ENCODE assay signal across 8 cellular contexts in genomic region chr1:71081697-71082080, GRCh38. TPM values are rescaled to one million over a fixed set of nuclear protein-coding genes. Genes with fewer than 3 reads are reported as not detected.
DNase-seq lines count a peak whose midpoint lies in the region; ATAC-seq and TF ChIP-seq lines count a peak whose summit lies in the region.

No MANE protein-coding gene starts in this region.

- BruUV-seq in Calu3 (replicated peaks; lab: Mats Ljungman, UMichigan) = TSS peak; percentile 90

- peaks cover 10% of the 10 kb centered on the region for H3K4me1 ChIP-seq in RWPE2 (ENCODE audit: insufficient read depth, poor library complexity, severe bottlenecking)

- TF ChIP-seq CTCF in Calu3 (IDR thresholded peaks at IDR 0.05; ENCODE audit: unreplicated experiment) = no peak
- no peak for TF ChIP-seq CTCF in RWPE2 (IDR thresholded peaks at IDR 0.05; ENCODE audit: poor library complexity, severe bottlenecking)

- H3K36me3 ChIP-seq in RWPE2 (ENCODE audit: low read depth) = peaks cover 25% of the 10 kb centered on the region

- H3K27me3 Mint-ChIP-seq in Calu3 (ENCODE audit: unreplicated experiment) = no peaks in the 10 kb centered on the region
- peaks cover 17 to 25% of the 10 kb centered on the region in 2 donors for H3K27me3 Mint-ChIP-seq in natural killer cell treated with Interleukin-12 subunit alpha and Interleukin-12 subunit beta and Interleukin-15 and Interleukin-18, amount 100 ng/mL, for 72 hours

- CTCF ChIA-PET in Calu3 (lab: Charles Lee) = interaction anchor here (1.0 kb wide), 1 partner anchor 10 kb away, joined by 5 read pairs; no protein-coding TSS in a partner anchor

- no peaks in the 10 kb centered on the region for H3K4me1 Mint-ChIP-seq in Calu3 (ENCODE audit: low read depth, unreplicated experiment)
- H3K4me1 Mint-ChIP-seq in natural killer cell treated with Interleukin-12 subunit alpha and Interleukin-12 subunit beta and Interleukin-15 and Interleukin-18, amount 100 ng/mL, for 72 hours (ENCODE audit: low read depth in 2 of 2) = peaks cover 17 to 22% of the 10 kb centered on the region in 2 donors

- intact Hi-C loops in Calu3 (cut with micrococcal nuclease; ENCODE audit: unreplicated experiment) = no loop called here

- no peaks in the 10 kb centered on the region for H3K27me3 ChIP-seq in RWPE2 (ENCODE audit: insufficient read depth, poor library complexity, severe bottlenecking)

- H3K9me3 Mint-ChIP-seq in Calu3 (ENCODE audit: low read depth, unreplicated experiment) = no peaks in the 10 kb centered on the region
- no peaks in the 10 kb centered on the region for H3K9me3 Mint-ChIP-seq in natural killer cell treated with Interleukin-12 subunit alpha and Interleukin-12 subunit beta and Interleukin-15 and Interleukin-18, amount 100 ng/mL, for 72 hours

- H3K4me3 ChIP-seq in RWPE2 (ENCODE audit: severe bottlenecking) = peak overlapping the region; percentile 78

- peak overlapping the region; percentile 85 for H3K4me3 Mint-ChIP-seq in Calu3 (ENCODE audit: low read depth, unreplicated experiment)
- H3K4me3 Mint-ChIP-seq in natural killer cell treated with Interleukin-12 subunit alpha and Interleukin-12 subunit beta and Interleukin-15 and Interleukin-18, amount 100 ng/mL, for 72 hours = peak overlapping the region; percentile 99

- no peak for ATAC-seq in RWPE2 (ENCODE audit: low read depth)
- ATAC-seq in natural killer cell treated with Interleukin-12 subunit alpha and Interleukin-12 subunit beta and Interleukin-15 and Interleukin-18, amount 100 ng/mL, for 72 hours = no peak
- ATAC-seq in GM21619 (IDR thresholded peaks at IDR 0.05; ENCODE audit: unreplicated experiment) = no peak
- no peak for ATAC-seq in HG03460 (IDR thresholded peaks at IDR 0.05; ENCODE audit: unreplicated experiment)

- peaks cover 24% of the 10 kb centered on the region for H3K36me3 Mint-ChIP-seq in Calu3 (ENCODE audit: insufficient read depth, unreplicated experiment)
- peaks cover 21% of the 10 kb centered on the region for H3K36me3 Mint-ChIP-seq in natural killer cell treated with Interleukin-12 subunit alpha and Interleukin-12 subunit beta and Interleukin-15 and Interleukin-18, amount 100 ng/mL, for 72 hours

- H3K9me3 ChIP-seq in RWPE2 (ENCODE audit: severe bottlenecking) = no peaks in the 10 kb centered on the region

- H3K27ac ChIP-seq in RWPE2 (ENCODE audit: poor library complexity, severe bottlenecking) = peak overlapping the region; percentile 63

- peak overlapping the region; percentile 100 for H3K27ac Mint-ChIP-seq in Calu3 (ENCODE audit: unreplicated experiment)
- peak overlapping the region; percentile 96 to 100 for H3K27ac Mint-ChIP-seq in natural killer cell treated with Interleukin-12 subunit alpha and Interleukin-12 subunit beta and Interleukin-15 and Interleukin-18, amount 100 ng/mL, for 72 hours

- DNase-seq in Calu3 = no peak
- DNase-seq in RWPE2 (ENCODE audit: low spot score) = no peak
- peak; percentile 46 for DNase-seq in ecto neural progenitor cell (ENCODE audit: low spot score)
- DNase-seq in natural killer cell treated with Interleukin-12 subunit alpha and Interleukin-12 subunit beta and Interleukin-15 and Interleukin-18, amount 100 ng/mL, for 72 hours (ENCODE audit: low spot score) = no peak
- DNase-seq in NCI-H1930 (lab: John Stamatoyannopoulos, UW) = no peak
- DNase-seq in T-helper 9 cell = no peak

RNA-seq across cellular contexts. Expression of gene ZRANB2, which starts 0.9 kb away (rescaled TPM):
- 78.4 and 78.7 TPM in 2 replicates for total RNA-seq in Calu3 (2022)
- 100 to 1,000 TPM in 1 of 2 donors, 10 to 100 TPM in 1; 96.0 to 116 TPM for total RNA-seq in natural killer cell treated with Interleukin-12 subunit alpha and Interleukin-12 subunit beta and Interleukin-15 and Interleukin-18, amount 100 ng/mL, for 72 hours

RNA-seq across cellular contexts. Expression of gene PTGER3, which starts 34.1 kb away (rescaled TPM):
- 0.09 and 0.10 TPM in 2 replicates for total RNA-seq in Calu3 (2022)
- total RNA-seq in natural killer cell treated with Interleukin-12 subunit alpha and Interleukin-12 subunit beta and Interleukin-15 and Interleukin-18, amount 100 ng/mL, for 72 hours = 100 to 1,000 TPM in 1 of 2 donors, 10 to 100 TPM in 1; 62.9 to 158 TPM

Comparison
In these comparisons a context has a peak if more than half of its experiments do, and no peak if none do; other contexts are left out.
1. RNA of gene PTGER3, which starts 34.1 kb away (total RNA-seq): 62.9 to 158 TPM in natural killer cell treated with Interleukin-12 subunit alpha and Interleukin-12 subunit beta and Interleukin-15 and Interleukin-18, amount 100 ng/mL, for 72 hours; 0.09 to 0.10 TPM in Calu3; every median in the first group is over 10 times any median in the second.